8 cellular contexts compared by ENCODE assay signal in genomic region chr11:73404048-73404447, GRCh38. TPM values are rescaled to one million over a fixed set of nuclear protein-coding genes. Genes with fewer than 3 reads are reported as not detected.
DNase-seq lines count a peak whose midpoint lies in the region; ATAC-seq and TF ChIP-seq lines count a peak whose summit lies in the region.

No MANE protein-coding gene starts in this region.

- H3K9me3 Mint-ChIP-seq in WTC11, result no peaks in the 10 kb centered on the region
- no peaks in the 10 kb centered on the region for H3K9me3 Mint-ChIP-seq in activated CD8-positive, alpha-beta T cell treated with anti-CD3 and anti-CD28 coated beads for 36 hours

- peaks cover 9% of the 10 kb centered on the region for H3K36me3 Mint-ChIP-seq in WTC11
- peaks cover 7% of the 10 kb centered on the region for H3K36me3 Mint-ChIP-seq in activated CD8-positive, alpha-beta T cell treated with anti-CD3 and anti-CD28 coated beads for 36 hours (ENCODE audit: low read depth)

- H3K4me3 Mint-ChIP-seq in WTC11, result no peak overlapping the region
- no peak overlapping the region for H3K4me3 Mint-ChIP-seq in activated CD8-positive, alpha-beta T cell treated with anti-CD3 and anti-CD28 coated beads for 36 hours

- peak; percentile 21 for DNase-seq in DMS 273 treated with DMSO at 0.1 percent for 48 hours (lab: John Stamatoyannopoulos, UW)
- peak; percentile 66 for DNase-seq in WTC11 (ENCODE audit: low spot score)
- DNase-seq in right atrium auricular region (ENCODE audit: low spot score), result no peak
- peak in 1 of 2 donors; percentile 73 for DNase-seq in gastrocnemius medialis
- no peak for DNase-seq in activated CD8-positive, alpha-beta T cell treated with anti-CD3 and anti-CD28 coated beads for 36 hours

- TF ChIP-seq POLR2A in gastrocnemius medialis (IDR thresholded peaks at IDR 0.05), result no peak

- H3K36me3 ChIP-seq in right atrium auricular region (peaks cover 34% of the 10 kb centered on the region), gastrocnemius medialis (peaks cover 0 to 10% of the 10 kb centered on the region in 2 donors)

- TF ChIP-seq CTCF in LNCAP (IDR thresholded peaks at IDR 0.05) (peak; percentile 80), WTC11 (IDR thresholded peaks at IDR 0.05) (no peak), right atrium auricular region (IDR thresholded peaks at IDR 0.05) (peak; percentile 70 to 86), gastrocnemius medialis (IDR thresholded peaks at IDR 0.05 in 4 of 5, conservative IDR thresholded peaks at IDR 0.05 in 1 of 5) (peak; percentile 50 to 74 (median 59))
- no peak for TF ChIP-seq CTCF in activated CD8-positive, alpha-beta T cell treated with anti-CD3 and anti-CD28 coated beads for 36 hours (IDR thresholded peaks at IDR 0.05)

- peak; percentile 91 for ATAC-seq in WTC11
- ATAC-seq in gastrocnemius medialis, result peak; percentile 59 to 63
- no peak for ATAC-seq in GM19324 (IDR thresholded peaks at IDR 0.05; ENCODE audit: low FRiP score, unreplicated experiment)
- no peak for ATAC-seq in GM21423 (IDR thresholded peaks at IDR 0.05; ENCODE audit: unreplicated experiment)
- ATAC-seq in activated CD8-positive, alpha-beta T cell treated with anti-CD3 and anti-CD28 coated beads for 36 hours, result no peak

- H3K4me1 ChIP-seq in right atrium auricular region (peaks cover 0 to 22% of the 10 kb centered on the region in 2 donors), gastrocnemius medialis (peaks cover 4 to 9% of the 10 kb centered on the region in 2 donors)

- H3K4me3 ChIP-seq in right atrium auricular region, result no peak overlapping the region
- H3K4me3 ChIP-seq in gastrocnemius medialis, result no peak overlapping the region

- H3K4me1 Mint-ChIP-seq in WTC11, result peaks cover 6% of the 10 kb centered on the region
- H3K4me1 Mint-ChIP-seq in activated CD8-positive, alpha-beta T cell treated with anti-CD3 and anti-CD28 coated beads for 36 hours (ENCODE audit: low read depth), result no peaks in the 10 kb centered on the region

- intact Hi-C loops in gastrocnemius medialis (cut with DNase I; ENCODE audit: low total_unique reads), result loop anchor here (5.0 kb wide), 1 partner anchor 258 kb away; no protein-coding TSS in a partner anchor
- intact Hi-C loops in activated CD8-positive, alpha-beta T cell treated with anti-CD3 and anti-CD28 coated beads for 36 hours (cut with micrococcal nuclease), result no loop called here

- H3K27ac Mint-ChIP-seq in WTC11, result no peak overlapping the region
- no peak overlapping the region for H3K27ac Mint-ChIP-seq in activated CD8-positive, alpha-beta T cell treated with anti-CD3 and anti-CD28 coated beads for 36 hours

- H3K27ac ChIP-seq in right atrium auricular region (peak overlapping the region; percentile 46 to 58), gastrocnemius medialis (peak overlapping the region; percentile 3 to 43 (median 14))

- H3K27me3 Mint-ChIP-seq in WTC11 (ENCODE audit: low read depth), result no peaks in the 10 kb centered on the region
- H3K27me3 Mint-ChIP-seq in activated CD8-positive, alpha-beta T cell treated with anti-CD3 and anti-CD28 coated beads for 36 hours, result no peaks in the 10 kb centered on the region

- in situ Hi-C loops in gastrocnemius medialis (cut with MboI; ENCODE audit: low sequenced_read_pairs in 4 of 4), result loop anchor here in 3 of 4 donors (10.0 kb wide), 1 partner anchor 251 kb away; no protein-coding TSS in a partner anchor

- no peaks in the 10 kb centered on the region for H3K27me3 ChIP-seq in right atrium auricular region
- no peaks in the 10 kb centered on the region for H3K27me3 ChIP-seq in gastrocnemius medialis

- no peaks in the 10 kb centered on the region for H3K9me3 ChIP-seq in right atrium auricular region
- no peaks in the 10 kb centered on the region for H3K9me3 ChIP-seq in gastrocnemius medialis

- CTCF ChIA-PET in WTC11 (lab: Charles Lee), result interaction anchor here (1.1 to 6.8 kb wide), 7 partner anchors 11 to 257 kb away, joined by 3 to 54 read pairs (median 10); no protein-coding TSS in a partner anchor
- CTCF ChIA-PET in activated CD8-positive, alpha-beta T cell treated with anti-CD3 and anti-CD28 coated beads for 36 hours (lab: Charles Lee), result interaction anchor here (1.2 kb wide), 1 partner anchor 31 kb away, joined by 3 read pairs; no protein-coding TSS in a partner anchor

- POLR2A ChIA-PET in WTC11 (lab: Charles Lee), result no interaction called here
- POLR2A ChIA-PET in activated CD8-positive, alpha-beta T cell treated with anti-CD3 and anti-CD28 coated beads for 36 hours (lab: Charles Lee), result no interaction called here

TF ChIP-seq in WTC11, 78 proteins besides CTCF, POLR2A, EP300 and RAD21 (continues in another document):
- TF ChIP-seq EMX1 (CRISPR knock-in tag; IDR thresholded peaks at IDR 0.05) (no peak), MLX (CRISPR knock-in tag; IDR thresholded peaks at IDR 0.05) (no peak), ATF3 (CRISPR knock-in tag; conservative IDR thresholded peaks at IDR 0.05) (no peak), RORB (CRISPR knock-in tag; IDR thresholded peaks at IDR 0.05) (no peak), E2F1 (CRISPR knock-in tag; IDR thresholded peaks at IDR 0.05) (no peak), NFATC4 (CRISPR knock-in tag; IDR thresholded peaks at IDR 0.05) (no peak), AR (CRISPR knock-in tag; IDR thresholded peaks at IDR 0.05) (no peak), ZNF263 (CRISPR knock-in tag; IDR thresholded peaks at IDR 0.05; ENCODE audit: low read depth) (no peak), CDX4 (CRISPR knock-in tag; IDR thresholded peaks at IDR 0.05; ENCODE audit: borderline replicate concordance) (no peak), SMAD3 (CRISPR knock-in tag; IDR thresholded peaks at IDR 0.05; ENCODE audit: borderline replicate concordance) (no peak), PRRX2 (CRISPR knock-in tag; IDR thresholded peaks at IDR 0.05) (no peak), SMAD4 (CRISPR knock-in tag; IDR thresholded peaks at IDR 0.05) (no peak), IRF2 (CRISPR knock-in tag; IDR thresholded peaks at IDR 0.05; ENCODE audit: borderline replicate concordance, low read depth) (no peak), JAZF1 (CRISPR knock-in tag; IDR thresholded peaks at IDR 0.05) (no peak), TEAD4 (CRISPR knock-in tag; IDR thresholded peaks at IDR 0.05) (no peak), GRHL2 (CRISPR knock-in tag; IDR thresholded peaks at IDR 0.05; ENCODE audit: insufficient replicate concordance, severe bottlenecking) (no peak)

RNA-seq across cellular contexts. Expression of gene RELT, which starts 27.8 kb away (rescaled TPM):
- total RNA-seq in WTC11 (2021) (5.7 to 6.7 TPM (median 5.9 TPM) in 3 replicates), right atrium auricular region (1 to 10 TPM; 2.0 to 7.0 TPM), gastrocnemius medialis (10 to 100 TPM; 18.5 to 63.5 (median 36.7) TPM)
- 10 to 100 TPM; 26.6 to 29.6 TPM for total RNA-seq in activated CD8-positive, alpha-beta T cell treated with anti-CD3 and anti-CD28 coated beads for 36 hours

Comparison
In these comparisons a context has a peak if more than half of its experiments do, and no peak if none do; other contexts are left out.
1. DNase-seq: peak in DMS 273 treated with DMSO at 0.1 percent for 48 hours (single experiment) and WTC11 (single experiment); none in right atrium auricular region (single experiment) and activated CD8-positive, alpha-beta T cell treated with anti-CD3 and anti-CD28 coated beads for 36 hours (single experiment).
2. CTCF ChIP-seq: peak in LNCAP (single experiment), right atrium auricular region (2 of 2) and gastrocnemius medialis (5 of 5); none in WTC11 (single experiment) and activated CD8-positive, alpha-beta T cell treated with anti-CD3 and anti-CD28 coated beads for 36 hours (single experiment).
3. ATAC-seq: peak in WTC11 (single experiment) and gastrocnemius medialis (2 of 2); none in GM19324 (single experiment), GM21423 (single experiment) and activated CD8-positive, alpha-beta T cell treated with anti-CD3 and anti-CD28 coated beads for 36 hours (single experiment).